Comparison of ENCODE assay signal across 8 cellular contexts in the genomic region with DNA sequence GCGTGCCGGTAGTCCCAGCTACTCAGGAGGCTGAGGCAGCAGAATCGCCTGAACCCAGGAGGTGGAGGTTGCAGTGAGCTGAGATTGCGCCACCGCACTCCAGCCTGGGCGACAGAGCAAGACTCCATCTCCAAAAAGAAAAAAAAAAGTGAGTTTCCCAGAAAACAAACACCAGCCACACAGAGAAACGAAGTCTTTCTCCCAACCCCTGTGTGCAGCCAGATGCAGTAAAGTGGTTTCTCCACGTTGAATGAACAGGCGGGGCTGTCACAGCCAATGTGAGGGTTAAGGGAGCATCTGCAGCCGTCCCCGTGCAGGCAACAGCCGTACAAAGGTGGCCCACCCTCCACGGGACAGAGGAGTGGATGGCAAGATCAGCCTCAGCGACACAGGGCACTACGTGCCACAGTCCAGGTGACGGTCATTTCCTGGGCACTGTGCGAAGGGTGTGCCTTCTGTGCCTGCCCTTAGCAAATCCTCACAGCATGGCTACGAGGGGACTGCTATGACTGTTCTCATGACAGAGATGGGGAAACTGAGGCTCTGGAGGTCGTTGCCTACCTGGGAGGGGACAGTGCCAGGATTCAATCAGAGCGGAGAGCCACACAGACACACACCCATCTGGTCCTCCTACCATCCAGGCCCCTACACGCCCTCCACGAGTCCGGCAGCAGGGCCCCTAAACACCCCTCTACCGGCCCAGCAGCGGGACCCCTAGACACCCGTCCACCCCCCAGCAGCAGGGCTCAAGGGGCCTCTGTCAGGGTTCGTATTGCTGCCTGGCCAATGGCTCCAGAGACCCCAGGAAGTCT. TPM values are rescaled to one million over a fixed set of nuclear protein-coding genes. Genes with fewer than 3 reads are reported as not detected.
DNase-seq lines count a peak whose midpoint lies in the region; ATAC-seq and TF ChIP-seq lines count a peak whose summit lies in the region.

No MANE protein-coding gene starts in this region.

- H3K79me2 ChIP-seq in mesendoderm (ENCODE audit: control insufficient read depth, insufficient read depth, low read length) = peaks cover 25% of the 10 kb centered on the region

- peak overlapping the region; percentile 60 for H3K4me3 ChIP-seq in GM12865 (ENCODE audit: low read depth, low read length)
- peak overlapping the region; percentile 99 for H3K4me3 ChIP-seq in SJSA1
- H3K4me3 ChIP-seq in iPS-18a (ENCODE audit: low read length) = peak overlapping the region; percentile 80
- no peak overlapping the region for H3K4me3 ChIP-seq in mesendoderm (ENCODE audit: low read length)

- H3K27me3 ChIP-seq in SJSA1 (replicated peaks) = no peaks in the 10 kb centered on the region
- no peaks in the 10 kb centered on the region for H3K27me3 ChIP-seq in iPS-18a (ENCODE audit: control insufficient read depth, insufficient read depth, low read length)
- no peaks in the 10 kb centered on the region for H3K27me3 ChIP-seq in mesendoderm (ENCODE audit: insufficient read depth, low read length, poor library complexity)

- WGBS in mesendoderm (ENCODE audit: extremely low coverage, insufficient coverage, low lambda C conversion rate) = no CpG with 5 or more reads among the region's 27 CpGs

- ATAC-seq in sciatic nerve (no peak), HG03039 (IDR thresholded peaks at IDR 0.05; ENCODE audit: unreplicated experiment) (no peak)
- no peak for ATAC-seq in activated CD4-positive, CD25-positive, alpha-beta regulatory T cell treated with anti-CD3 and anti-CD28 coated beads, Interleukin-2, amount 50 U/mL, for 24 hours

- peaks cover 33% of the 10 kb centered on the region for H3K4me1 ChIP-seq in SJSA1 (replicated peaks)
- peaks cover 9% of the 10 kb centered on the region for H3K4me1 ChIP-seq in iPS-18a (ENCODE audit: control insufficient read depth, low read depth, low read length)
- no peaks in the 10 kb centered on the region for H3K4me1 ChIP-seq in mesendoderm (ENCODE audit: control insufficient read depth, low read depth, low read length)

- H3K9ac ChIP-seq in iPS-18a (ENCODE audit: low read length) = no peak overlapping the region
- H3K9ac ChIP-seq in mesendoderm (ENCODE audit: low read length) = no peak overlapping the region

- no peak overlapping the region for H2BK120ac ChIP-seq in mesendoderm (ENCODE audit: low read depth, low read length)

- H3K27ac ChIP-seq in SJSA1 (no peak overlapping the region), iPS-18a (ENCODE audit: low read length) (no peak overlapping the region), mesendoderm (ENCODE audit: low read depth, low read length) (no peak overlapping the region)

- H3K4ac ChIP-seq in mesendoderm (ENCODE audit: low read depth, low read length) = no peak overlapping the region

- H4K5ac ChIP-seq in mesendoderm (ENCODE audit: low read length) = no peak overlapping the region

- H3K79me1 ChIP-seq in mesendoderm (ENCODE audit: low read length) = peaks cover 15% of the 10 kb centered on the region

- TF ChIP-seq CTCF in GM12865 (IDR thresholded peaks at IDR 0.05; ENCODE audit: insufficient read depth, low read depth, low read length, missing control alignments) = no peak

- H3K9me3 ChIP-seq in SJSA1 (replicated peaks) (0 out of 2 replicates have a peak, but pooled peaks cover 9% of the 10 kb centered on the region), iPS-18a (ENCODE audit: control insufficient read depth, low read depth, low read length) (no peaks in the 10 kb centered on the region)

- no peak overlapping the region for H3K4me2 ChIP-seq in mesendoderm (ENCODE audit: low read length)

- no peak overlapping the region for H3K18ac ChIP-seq in mesendoderm (ENCODE audit: low read length)

- no peak overlapping the region for H2BK5ac ChIP-seq in mesendoderm (ENCODE audit: low read length)

- DNase-seq in GM12865 (ENCODE audit: low read depth) (no peak), SJSA1 (ENCODE audit: low read depth in 1 of 2, low spot score in 2 of 2) (no peak), sciatic nerve (ENCODE audit: low spot score) (peak; percentile 58), mesendoderm (no peak)
- no peak for DNase-seq in activated CD4-positive, CD25-positive, alpha-beta regulatory T cell (lab: John Stamatoyannopoulos, UW)

- H3K36me3 ChIP-seq in SJSA1 = peaks cover 61% of the 10 kb centered on the region
- H3K36me3 ChIP-seq in iPS-18a (ENCODE audit: control insufficient read depth, low read depth, low read length) = no peaks in the 10 kb centered on the region
- no peaks in the 10 kb centered on the region for H3K36me3 ChIP-seq in mesendoderm (ENCODE audit: control insufficient read depth, insufficient read depth, low read length)

- no peak overlapping the region for H2BK15ac ChIP-seq in mesendoderm (replicated peaks; ENCODE audit: low read depth)

- H3K56ac ChIP-seq in mesendoderm (ENCODE audit: low read length) = no peak overlapping the region

- H3K23ac ChIP-seq in mesendoderm (ENCODE audit: low read length) = no peak overlapping the region

- no peak overlapping the region for H4K8ac ChIP-seq in mesendoderm (ENCODE audit: low read depth, low read length)

- no peak overlapping the region for H2AK5ac ChIP-seq in mesendoderm (ENCODE audit: low read length)

- intact Hi-C loops in sciatic nerve (cut with DNase I) = no loop called here

RNA-seq across cellular contexts. Expression of a gene that starts 2.4 kb away (rescaled TPM):
- 12.2 and 25.0 TPM in 2 replicates for total RNA-seq in SJSA1 (2014; rRNA removed; shearing (Covaris generic))
- total RNA-seq in sciatic nerve = 20.5 TPM
- polyA plus RNA-seq in mesendoderm (2013, experiment 1 of 2) = 12.2 TPM
- polyA plus RNA-seq in mesendoderm (2013, experiment 2 of 2) = 12.3 TPM

RNA-seq across cellular contexts. Expression of a gene that starts 35.5 kb away (rescaled TPM):
- 4.0 and 9.2 TPM in 2 replicates for total RNA-seq in SJSA1 (2014; rRNA removed; shearing (Covaris generic))
- total RNA-seq in sciatic nerve = 16.4 TPM
- 11.4 TPM for polyA plus RNA-seq in mesendoderm (2013, experiment 1 of 2)
- polyA plus RNA-seq in mesendoderm (2013, experiment 2 of 2) = 11.5 TPM
